20 cellular contexts compared by ENCODE assay signal in the genomic region with DNA sequence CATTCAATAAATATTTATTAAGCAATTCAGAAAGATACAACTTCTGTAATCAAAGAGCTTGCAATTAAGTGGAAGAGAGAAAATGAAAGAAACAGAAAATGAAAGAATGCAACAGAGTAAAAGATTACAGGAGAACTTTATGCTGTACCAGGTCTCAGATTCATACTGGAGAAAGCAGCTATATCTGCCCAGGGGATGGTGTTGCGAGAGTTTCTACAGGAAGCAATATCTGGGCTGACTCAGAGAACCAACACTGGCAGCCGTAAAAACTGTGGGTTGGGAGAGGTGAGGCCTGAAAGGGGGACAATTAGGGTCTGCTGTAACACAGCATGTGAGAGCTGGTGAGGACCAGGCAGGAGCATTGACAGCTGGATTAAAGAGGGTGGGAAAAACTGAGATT.
A peak's percentile ranks its signal among the peaks of the same experiment; 100 is the strongest.
DNase-seq lines count a peak whose midpoint lies in the region; ATAC-seq, FAIRE-seq and TF ChIP-seq lines count a peak whose summit lies in the region.
"Had no signal": no experiment of that assay in that cellular context is flagged by ENCODE, and none has a peak within 500 bp of the region (broad histone marks: within the 10 kb centered on the region; RNA-seq: fewer than 3 reads in every experiment).

No MANE protein-coding gene starts in this region.

- H2AFZ ChIP-seq in astrocyte (ENCODE audit: low read depth, low read length) = no peak overlapping the region

- H3K4me1 ChIP-seq in cardiac muscle cell (ENCODE audit: low read depth) (peaks cover 4% of the 10 kb centered on the region), astrocyte (ENCODE audit: insufficient read depth, low read length) (peaks cover 17% of the 10 kb centered on the region)

- H3K27ac ChIP-seq in cardiac muscle cell = no peak overlapping the region
- H3K27ac ChIP-seq in astrocyte (ENCODE audit: low read depth, low read length) = no peak overlapping the region
- H3K27ac ChIP-seq: tibial artery had no signal

- H3K4me1 Mint-ChIP-seq in astrocyte (ENCODE audit: low read depth, unreplicated experiment) = peaks cover 2% of the 10 kb centered on the region
- no peaks in the 10 kb centered on the region for H3K4me1 Mint-ChIP-seq in activated naive CD8-positive, alpha-beta T cell treated with anti-CD3 and anti-CD28 coated beads for 36 hours
- H3K4me1 Mint-ChIP-seq: CD8-positive, alpha-beta memory T cell; stimulated activated effector memory CD8-positive, alpha-beta T cell treated with anti-CD3 and anti-CD28 coated beads, Interleukin-12 subunit alpha, Interleukin-12 subunit beta, amount 100 ng/mL, for 72 hours had no signal

- H3K27me3 ChIP-seq in cardiac muscle cell = no peaks in the 10 kb centered on the region
- H3K27me3 ChIP-seq in astrocyte (ENCODE audit: insufficient read depth, low read length) = no peaks in the 10 kb centered on the region
- H3K27me3 ChIP-seq: tibial artery had no signal

- H3K4me2 ChIP-seq in astrocyte (ENCODE audit: low read length) = peak overlapping the region; percentile 31

- H4K20me1 ChIP-seq in astrocyte (ENCODE audit: insufficient read depth, low read length) = no peaks in the 10 kb centered on the region

- peak; percentile 29 to 74 for DNase-seq in cardiac muscle cell (ENCODE audit: low read depth in 1 of 2, low spot score in 1 of 2)
- DNase-seq in cardiac septum (ENCODE audit: low spot score) = no peak
- DNase-seq in astrocyte (ENCODE audit: low read depth) = peak; percentile 32
- DNase-seq in foreskin fibroblast = peak; percentile 76 to 80
- no peak for DNase-seq in activated naive CD8-positive, alpha-beta T cell treated with anti-CD3 and anti-CD28 coated beads for 36 hours
- DNase-seq in RPMI8226 = no peak
- no peak for DNase-seq in SIG-M5 treated with dmso at 0.1 percent for 504 hours (lab: John Stamatoyannopoulos, UW; ENCODE audit: unreplicated experiment)
- DNase-seq: ACHN; activated CD4-positive, alpha-beta T cell treated with anti-CD3 and anti-CD28 coated beads, Interleukin-2, amount 50 U/mL, for 1 hour; activated T-cell treated with anti-CD3 and anti-CD28 coated beads, Interleukin-2, amount 50 U/mL, for 24 hours; CD8-positive, alpha-beta memory T cell; KG1; mucosa of descending colon; NCI-H1105 treated with DMSO at 0.1 percent for 48 hours; small intestine; tibial artery had no signal

- H3K9me3 ChIP-seq in cardiac muscle cell (ENCODE audit: low read depth) = no peaks in the 10 kb centered on the region
- H3K9me3 ChIP-seq in astrocyte (ENCODE audit: insufficient read depth, low read depth, low read length) = no peaks in the 10 kb centered on the region
- H3K9me3 ChIP-seq: mucosa of descending colon, tibial artery had no signal

- H3K36me3 Mint-ChIP-seq in astrocyte (ENCODE audit: low read depth, unreplicated experiment) = no peaks in the 10 kb centered on the region
- no peaks in the 10 kb centered on the region for H3K36me3 Mint-ChIP-seq in activated naive CD8-positive, alpha-beta T cell treated with anti-CD3 and anti-CD28 coated beads for 36 hours
- H3K36me3 Mint-ChIP-seq: activated naive CD4-positive, alpha-beta T cell treated with anti-CD3 and anti-CD28 coated beads, Interleukin-2, amount 50 U/mL, for 72 hours; CD8-positive, alpha-beta memory T cell; stimulated activated effector memory CD8-positive, alpha-beta T cell treated with anti-CD3 and anti-CD28 coated beads, Interleukin-12 subunit alpha, Interleukin-12 subunit beta, amount 100 ng/mL, for 72 hours had no signal

- no peak overlapping the region for H3K27ac Mint-ChIP-seq in astrocyte (ENCODE audit: unreplicated experiment)
- H3K27ac Mint-ChIP-seq in activated naive CD8-positive, alpha-beta T cell treated with anti-CD3 and anti-CD28 coated beads for 36 hours = no peak overlapping the region
- H3K27ac Mint-ChIP-seq: activated naive CD4-positive, alpha-beta T cell treated with anti-CD3 and anti-CD28 coated beads, Interleukin-2, amount 50 U/mL, for 72 hours; activated T-cell treated with anti-CD3 and anti-CD28 coated beads, Interleukin-2, amount 50 U/mL, for 24 hours; CD8-positive, alpha-beta memory T cell; stimulated activated effector memory CD8-positive, alpha-beta T cell treated with anti-CD3 and anti-CD28 coated beads, Interleukin-12 subunit alpha, Interleukin-12 subunit beta, amount 100 ng/mL, for 72 hours had no signal

- peak; percentile 47 for FAIRE-seq in astrocyte (lab: Jason Lieb, UNC)
- FAIRE-seq: G401.6, small intestine had no signal

- intact Hi-C loops in cardiac septum (cut with DNase I) = no loop called here

- H3K4me3 ChIP-seq in cardiac muscle cell (no peak overlapping the region), astrocyte (ENCODE audit: insufficient read depth, low read depth, low read length) (no peak overlapping the region), foreskin fibroblast (ENCODE audit: low read depth in 1 of 2, low read length in 2 of 2) (no peak overlapping the region)
- H3K4me3 ChIP-seq: mucosa of descending colon, tibial artery had no signal

- ATAC-seq in GM18861 (IDR thresholded peaks at IDR 0.05; ENCODE audit: unreplicated experiment) = no peak
- ATAC-seq: activated naive CD4-positive, alpha-beta T cell treated with anti-CD3 and anti-CD28 coated beads, Interleukin-2, amount 50 U/mL, for 72 hours; mucosa of descending colon; stimulated activated effector memory CD8-positive, alpha-beta T cell treated with anti-CD3 and anti-CD28 coated beads, Interleukin-12 subunit alpha, Interleukin-12 subunit beta, amount 100 ng/mL, for 72 hours had no signal

- H3K4me3 Mint-ChIP-seq in astrocyte (ENCODE audit: unreplicated experiment) = no peak overlapping the region
- no peak overlapping the region for H3K4me3 Mint-ChIP-seq in activated naive CD8-positive, alpha-beta T cell treated with anti-CD3 and anti-CD28 coated beads for 36 hours
- H3K4me3 Mint-ChIP-seq: activated T-cell treated with anti-CD3 and anti-CD28 coated beads, Interleukin-2, amount 50 U/mL, for 24 hours; CD8-positive, alpha-beta memory T cell; stimulated activated effector memory CD8-positive, alpha-beta T cell treated with anti-CD3 and anti-CD28 coated beads, Interleukin-12 subunit alpha, Interleukin-12 subunit beta, amount 100 ng/mL, for 72 hours had no signal

- no peaks in the 10 kb centered on the region for H3K79me2 ChIP-seq in astrocyte (ENCODE audit: insufficient read depth, low read length)

- no peaks in the 10 kb centered on the region for H3K27me3 Mint-ChIP-seq in astrocyte (ENCODE audit: low read depth, unreplicated experiment)
- H3K27me3 Mint-ChIP-seq in activated naive CD8-positive, alpha-beta T cell treated with anti-CD3 and anti-CD28 coated beads for 36 hours = peaks cover 8% of the 10 kb centered on the region

- TF ChIP-seq CTCF in cardiac muscle cell (IDR thresholded peaks at IDR 0.05; ENCODE audit: low read depth, low read length) (no peak), astrocyte (IDR thresholded peaks at IDR 0.05; ENCODE audit: insufficient read depth, low read depth, low read length) (no peak), foreskin fibroblast (IDR thresholded peaks at IDR 0.05; ENCODE audit: low read depth, low read length) (no peak)

- H3K9ac ChIP-seq in astrocyte (ENCODE audit: low read length) = no peak overlapping the region

- H3K36me3 ChIP-seq in cardiac muscle cell (no peaks in the 10 kb centered on the region), astrocyte (ENCODE audit: insufficient read depth, low read length) (no peaks in the 10 kb centered on the region)
- H3K36me3 ChIP-seq: tibial artery had no signal

- H3K9me3 Mint-ChIP-seq in astrocyte (ENCODE audit: unreplicated experiment) = no peaks in the 10 kb centered on the region
- H3K9me3 Mint-ChIP-seq in activated naive CD8-positive, alpha-beta T cell treated with anti-CD3 and anti-CD28 coated beads for 36 hours = no peaks in the 10 kb centered on the region
- H3K9me3 Mint-ChIP-seq: activated T-cell treated with anti-CD3 and anti-CD28 coated beads, Interleukin-2, amount 50 U/mL, for 24 hours; CD8-positive, alpha-beta memory T cell; stimulated activated effector memory CD8-positive, alpha-beta T cell treated with anti-CD3 and anti-CD28 coated beads, Interleukin-12 subunit alpha, Interleukin-12 subunit beta, amount 100 ng/mL, for 72 hours had no signal

Comparison
In these comparisons a context has a peak if more than half of its experiments do, and no peak if none do; other contexts are left out.
1. DNase-seq: peak in cardiac muscle cell (2 of 2), astrocyte (single experiment) and foreskin fibroblast (2 of 2); none in cardiac septum (single experiment), activated naive CD8-positive, alpha-beta T cell treated with anti-CD3 and anti-CD28 coated beads for 36 hours (single experiment), RPMI8226 (single experiment) and SIG-M5 treated with dmso at 0.1 percent for 504 hours (single experiment).